Comparison of ENCODE assay signal across 1 cellular context in the genomic region with DNA sequence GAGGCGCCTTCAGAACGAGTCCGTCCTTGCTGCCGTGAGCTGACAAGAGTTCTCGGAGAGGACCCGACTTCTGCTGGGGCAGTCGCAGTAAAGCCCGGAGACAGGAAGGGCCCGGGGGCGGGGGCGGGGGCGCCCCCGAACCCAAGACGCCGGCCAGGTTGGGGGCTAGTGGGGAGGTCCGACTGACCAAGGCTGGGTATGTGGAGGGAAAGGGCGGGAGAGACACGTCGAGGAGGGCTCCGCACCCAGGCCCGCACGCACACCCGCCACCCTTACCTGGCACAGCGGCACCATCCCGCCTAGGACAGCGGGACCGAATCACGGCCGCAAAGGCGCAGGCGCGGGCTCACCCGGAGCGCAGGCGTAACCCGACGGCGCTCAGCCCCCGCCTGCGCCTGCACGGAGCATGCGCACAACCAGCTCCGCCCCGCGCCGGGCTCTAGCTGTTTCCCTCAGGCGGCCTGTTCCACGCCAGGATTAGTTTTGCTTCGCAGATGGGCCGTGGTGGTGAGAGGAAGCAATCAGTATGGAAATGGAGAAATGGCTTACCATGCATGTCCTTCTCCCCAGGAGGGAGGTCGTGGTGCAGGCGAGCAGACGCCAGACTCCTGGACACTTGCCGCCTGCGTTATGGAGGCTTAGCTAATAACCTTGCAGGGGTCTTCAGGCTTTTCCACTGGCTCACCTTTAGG.
TF ChIP-seq lines count a peak whose summit lies in the region.

TSS of gene MOCS2 (minus strand) at position 322 of the 692 bp plus-strand sequence. CDS start 2,583 bp downstream, outside the sequence.

TF ChIP-seq in HepG2, 621 proteins besides CTCF, POLR2A, EP300 and RAD21 (continued from another document and continues in another):
- TF ChIP-seq, protein P1, sequence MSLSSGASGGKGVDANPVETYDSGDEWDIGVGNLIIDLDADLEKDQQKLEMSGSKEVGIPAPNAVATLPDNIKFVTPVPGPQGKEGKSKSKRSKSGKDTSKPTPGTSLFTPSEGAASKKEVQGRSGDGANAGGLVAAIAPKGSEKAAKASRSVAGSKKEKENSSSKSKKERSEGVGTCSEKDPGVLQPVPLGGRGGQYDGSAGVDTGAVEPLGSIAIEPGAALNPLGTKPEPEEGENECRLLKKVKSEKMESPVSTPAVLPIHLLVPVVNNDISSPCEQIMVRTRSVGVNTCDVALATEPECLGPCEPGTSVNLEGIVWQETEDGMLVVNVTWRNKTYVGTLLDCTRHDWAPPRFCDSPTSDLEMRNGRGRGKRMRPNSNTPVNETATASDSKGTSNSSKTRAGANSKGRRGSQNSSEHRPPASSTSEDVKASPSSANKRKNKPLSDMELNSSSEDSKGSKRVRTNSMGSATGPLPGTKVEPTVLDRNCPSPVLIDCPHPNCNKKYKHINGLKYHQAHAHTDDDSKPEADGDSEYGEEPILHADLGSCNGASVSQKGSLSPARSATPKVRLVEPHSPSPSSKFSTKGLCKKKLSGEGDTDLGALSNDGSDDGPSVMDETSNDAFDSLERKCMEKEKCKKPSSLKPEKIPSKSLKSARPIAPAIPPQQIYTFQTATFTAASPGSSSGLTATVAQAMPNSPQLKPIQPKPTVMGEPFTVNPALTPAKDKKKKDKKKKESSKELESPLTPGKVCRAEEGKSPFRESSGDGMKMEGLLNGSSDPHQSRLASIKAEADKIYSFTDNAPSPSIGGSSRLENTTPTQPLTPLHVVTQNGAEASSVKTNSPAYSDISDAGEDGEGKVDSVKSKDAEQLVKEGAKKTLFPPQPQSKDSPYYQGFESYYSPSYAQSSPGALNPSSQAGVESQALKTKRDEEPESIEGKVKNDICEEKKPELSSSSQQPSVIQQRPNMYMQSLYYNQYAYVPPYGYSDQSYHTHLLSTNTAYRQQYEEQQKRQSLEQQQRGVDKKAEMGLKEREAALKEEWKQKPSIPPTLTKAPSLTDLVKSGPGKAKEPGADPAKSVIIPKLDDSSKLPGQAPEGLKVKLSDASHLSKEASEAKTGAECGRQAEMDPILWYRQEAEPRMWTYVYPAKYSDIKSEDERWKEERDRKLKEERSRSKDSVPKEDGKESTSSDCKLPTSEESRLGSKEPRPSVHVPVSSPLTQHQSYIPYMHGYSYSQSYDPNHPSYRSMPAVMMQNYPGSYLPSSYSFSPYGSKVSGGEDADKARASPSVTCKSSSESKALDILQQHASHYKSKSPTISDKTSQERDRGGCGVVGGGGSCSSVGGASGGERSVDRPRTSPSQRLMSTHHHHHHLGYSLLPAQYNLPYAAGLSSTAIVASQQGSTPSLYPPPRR (CRISPR knock-in tag; IDR thresholded peaks at IDR 0.05; ENCODE audit: borderline replicate concordance) = peak; percentile 60
- TF ChIP-seq ASH2L (IDR thresholded peaks at IDR 0.05; ENCODE audit: insufficient read length, low read depth, low read length) (peak; percentile 59), GPN1 (CRISPR knock-in tag; IDR thresholded peaks at IDR 0.05; ENCODE audit: borderline replicate concordance) (no peak), TOPORS (CRISPR knock-in tag; IDR thresholded peaks at IDR 0.05) (peak; percentile 29; the same call in 1 of the 2 replicates), ZNF652 (CRISPR knock-in tag; IDR thresholded peaks at IDR 0.05; ENCODE audit: borderline replicate concordance, low read depth) (no peak), ELK4 (CRISPR knock-in tag; IDR thresholded peaks at IDR 0.05; ENCODE audit: borderline replicate concordance) (no peak), ZNF441 (CRISPR knock-in tag; IDR thresholded peaks at IDR 0.05; ENCODE audit: borderline replicate concordance) (no peak; the same call in 1 of the 2 replicates), KAT7 (CRISPR knock-in tag; IDR thresholded peaks at IDR 0.05; ENCODE audit: borderline replicate concordance) (no peak), ZHX2 (IDR thresholded peaks at IDR 0.05; ENCODE audit: low read depth) (no peak), ZHX2 (CRISPR knock-in tag; IDR thresholded peaks at IDR 0.05; ENCODE audit: borderline replicate concordance) (no peak), PBX3 (CRISPR knock-in tag; IDR thresholded peaks at IDR 0.05; ENCODE audit: borderline replicate concordance) (no peak), ZNF224 (CRISPR knock-in tag; IDR thresholded peaks at IDR 0.05) (peak; percentile 19; the same call in 1 of the 2 replicates), GFI1 (CRISPR knock-in tag; IDR thresholded peaks at IDR 0.05; ENCODE audit: borderline replicate concordance) (peak; percentile 53), ZNF567 (CRISPR knock-in tag; IDR thresholded peaks at IDR 0.05; ENCODE audit: borderline replicate concordance) (no peak), REL (CRISPR knock-in tag; conservative IDR thresholded peaks at IDR 0.05) (no peak; the same call in 1 of the 2 replicates), ZMYM2 (CRISPR knock-in tag; IDR thresholded peaks at IDR 0.05) (no peak), ZNF724P (CRISPR knock-in tag; IDR thresholded peaks at IDR 0.05; ENCODE audit: borderline replicate concordance) (no peak), ZNF772 (CRISPR knock-in tag; IDR thresholded peaks at IDR 0.05) (0 out of 2 replicates have a peak, but pooled peaks have one; percentile 35), RBM39 (IDR thresholded peaks at IDR 0.05; ENCODE audit: low read depth, low read length, poor library complexity, severe bottlenecking) (peak; percentile 69), FOXA3 (CRISPR knock-in tag; IDR thresholded peaks at IDR 0.05) (peak; percentile 22; the same call in 1 of the 2 replicates), REST (IDR thresholded peaks at IDR 0.05; ENCODE audit: borderline replicate concordance in 1 of 2, low read depth in 1 of 2, low read length in 2 of 2) (peak in 1 of 2 experiments; percentile 13; a peak in 1 of 4 replicates), IKZF4 (CRISPR knock-in tag; IDR thresholded peaks at IDR 0.05; ENCODE audit: borderline replicate concordance, low read depth, not compliant biosample characterization) (no peak), ZNF878 (CRISPR knock-in tag; IDR thresholded peaks at IDR 0.05) (peak; percentile 36; the same call in 1 of the 2 replicates), YEATS2 (CRISPR knock-in tag; IDR thresholded peaks at IDR 0.05; ENCODE audit: borderline replicate concordance) (peak; percentile 64; the same call in 1 of the 2 replicates), DNMT3B (CRISPR knock-in tag; conservative IDR thresholded peaks at IDR 0.05) (0 out of 2 replicates have a peak, but pooled peaks have one; percentile 66), ZSCAN5A (CRISPR knock-in tag; IDR thresholded peaks at IDR 0.05; ENCODE audit: borderline replicate concordance) (peak; percentile 75; the same call in 1 of the 2 replicates), ZNF10 (CRISPR knock-in tag; IDR thresholded peaks at IDR 0.05; ENCODE audit: borderline replicate concordance, low read depth) (no peak)
- TF ChIP-seq, protein P2, sequence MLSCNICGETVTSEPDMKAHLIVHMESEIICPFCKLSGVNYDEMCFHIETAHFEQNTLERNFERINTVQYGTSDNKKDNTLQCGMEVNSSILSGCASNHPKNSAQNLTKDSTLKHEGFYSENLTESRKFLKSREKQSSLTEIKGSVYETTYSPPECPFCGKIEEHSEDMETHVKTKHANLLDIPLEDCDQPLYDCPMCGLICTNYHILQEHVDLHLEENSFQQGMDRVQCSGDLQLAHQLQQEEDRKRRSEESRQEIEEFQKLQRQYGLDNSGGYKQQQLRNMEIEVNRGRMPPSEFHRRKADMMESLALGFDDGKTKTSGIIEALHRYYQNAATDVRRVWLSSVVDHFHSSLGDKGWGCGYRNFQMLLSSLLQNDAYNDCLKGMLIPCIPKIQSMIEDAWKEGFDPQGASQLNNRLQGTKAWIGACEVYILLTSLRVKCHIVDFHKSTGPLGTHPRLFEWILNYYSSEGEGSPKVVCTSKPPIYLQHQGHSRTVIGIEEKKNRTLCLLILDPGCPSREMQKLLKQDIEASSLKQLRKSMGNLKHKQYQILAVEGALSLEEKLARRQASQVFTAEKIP (CRISPR knock-in tag; IDR thresholded peaks at IDR 0.05; ENCODE audit: borderline replicate concordance) = no peak
